In the genomic region with DNA sequence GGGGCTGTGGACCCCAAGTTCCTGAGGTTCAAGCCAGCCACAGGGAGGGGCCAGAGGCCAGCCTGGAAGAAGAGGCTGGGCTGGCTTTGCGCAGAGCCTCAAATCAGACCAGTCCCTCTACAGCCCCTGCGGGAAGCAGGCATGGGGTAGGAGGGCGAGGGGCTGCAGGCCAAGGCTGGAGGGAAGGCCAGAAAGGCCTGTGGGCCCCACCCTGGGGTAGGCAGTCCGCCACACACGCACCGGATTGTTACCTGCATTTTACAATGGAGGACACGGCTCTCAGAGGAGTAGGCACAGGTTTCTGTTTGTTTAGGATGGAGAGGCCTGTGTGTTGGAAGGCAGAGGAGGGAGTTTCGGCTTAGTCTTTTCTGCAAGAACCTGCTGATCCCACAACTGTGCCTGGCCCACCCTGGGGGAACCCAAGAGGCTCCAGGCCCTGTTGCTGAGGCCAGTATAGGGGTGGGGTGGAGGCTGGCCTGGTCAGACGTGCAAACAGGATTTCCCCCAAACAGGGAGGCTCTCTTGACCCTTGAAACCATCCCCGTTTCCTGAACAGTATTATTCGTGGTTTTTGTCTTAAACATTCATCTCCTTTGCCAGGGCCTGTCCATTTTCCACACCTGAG, we compare ENCODE assay signal across 10 cellular contexts. TPM values are rescaled to one million over a fixed set of nuclear protein-coding genes. Genes with fewer than 3 reads are reported as not detected.
A peak's percentile ranks its signal among the peaks of the same experiment; 100 is the strongest.
DNase-seq lines count a peak whose midpoint lies in the region; ATAC-seq, FAIRE-seq and TF ChIP-seq lines count a peak whose summit lies in the region.
"Had no signal": no experiment of that assay in that cellular context is flagged by ENCODE, and none has a peak within 500 bp of the region (broad histone marks: within the 10 kb centered on the region; RNA-seq: fewer than 3 reads in every experiment).

No MANE protein-coding gene starts in this region.

- peak overlapping the region in 1 of 2 donors; percentile 34 for H3K27ac Mint-ChIP-seq in stimulated activated naive CD8-positive, alpha-beta T cell treated with anti-CD3 and anti-CD28 coated beads, Interleukin-15, amount 100 ng/mL, for 72 hours
- H3K27ac Mint-ChIP-seq in chondrocyte (ENCODE audit: unreplicated experiment) = no peak overlapping the region
- H3K27ac Mint-ChIP-seq: activated T-helper 1 cell treated with anti-CD3 and anti-CD28 coated beads, Interleukin-12 subunit alpha, Interleukin-12 subunit beta, Interleukin-2, Interleukin-4 antibody, amounts not matched to agents 30 ng/mL and 10 ng/mL and 1 ng/mL, durations not matched to agents 14 hours and 24 hours and 36 hours had no signal

- WGBS in GM12878 (ENCODE audit: insufficient coverage, insufficient replicate concordance, low lambda C conversion rate, missing lambda C conversion rate) = 56% methylated on average over 11 of the region's 11 CpGs

- no peak for FAIRE-seq in GM12878 (lab: Jason Lieb, UNC)

- TF ChIP-seq EP300 in GM12878 (IDR thresholded peaks at IDR 0.05; ENCODE audit: borderline replicate concordance in 1 of 2, control insufficient read depth in 1 of 2, low read depth in 2 of 2, low read length in 2 of 2) = no peak

- H3K9me3 Mint-ChIP-seq in stimulated activated naive CD8-positive, alpha-beta T cell treated with anti-CD3 and anti-CD28 coated beads, Interleukin-15, amount 100 ng/mL, for 72 hours = no peaks in the 10 kb centered on the region
- no peaks in the 10 kb centered on the region for H3K9me3 Mint-ChIP-seq in chondrocyte (ENCODE audit: low read depth)
- H3K9me3 Mint-ChIP-seq: activated T-helper 1 cell treated with anti-CD3 and anti-CD28 coated beads, Interleukin-12 subunit alpha, Interleukin-12 subunit beta, Interleukin-2, Interleukin-4 antibody, amounts not matched to agents 30 ng/mL and 10 ng/mL and 1 ng/mL, durations not matched to agents 14 hours and 24 hours and 36 hours had no signal

- RAD21 ChIA-PET in GM12878 (lab: Charles Lee; ENCODE audit: unreplicated experiment) = no interaction called here

- H3K27me3 ChIP-seq in GM12878 (replicated peaks in 1 of 2; ENCODE audit: control insufficient read depth in 2 of 2, insufficient read depth in 2 of 2, low read length in 1 of 2) (no peaks in the 10 kb centered on the region), iPS-18a (ENCODE audit: control insufficient read depth, insufficient read depth, low read length) (no peaks in the 10 kb centered on the region), gastrocnemius medialis (peaks cover 0 to 2% (median 0%) of the 10 kb centered on the region in 3 donors)

- SMC1A ChIA-PET in GM12878 (lab: Charles Lee; ENCODE audit: uncharacterized antibody, unreplicated experiment) = no interaction called here

- no peaks in the 10 kb centered on the region for H3K79me2 ChIP-seq in GM12878 (ENCODE audit: control insufficient read depth, insufficient read depth, low read length)

- H3K4me2 ChIP-seq in GM12878 (ENCODE audit: control insufficient read depth, insufficient read depth) = peak overlapping the region; percentile 49; the same call in 1 of the 2 replicates

- intact Hi-C loops in GM12878 (cut with micrococcal nuclease; ENCODE audit: unreplicated experiment) (no loop called here), gastrocnemius medialis (cut with DNase I; ENCODE audit: low total_unique reads) (loop anchor here (2.0 to 10.0 kb wide), 3 partner anchors 15 to 485 kb away; a partner anchor contains a TSS)

- H3K4me3 ChIP-seq in GM12878 (no peak overlapping the region), iPS-18a (ENCODE audit: low read length) (peak overlapping the region; percentile 47), gastrocnemius medialis (peak overlapping the region; percentile 48 to 74 (median 54))

- no peak overlapping the region for H2AFZ ChIP-seq in GM12878 (ENCODE audit: control insufficient read depth, low read depth, low read length)

- in situ Hi-C loops in GM12878 (cut with MboI) (no loop called here), gastrocnemius medialis (cut with MboI; ENCODE audit: low sequenced_read_pairs in 4 of 4) (no loop called here)

- ATAC-seq in GM12878 (peak; percentile 36), gastrocnemius medialis (no peak), HG03045 (IDR thresholded peaks at IDR 0.05; ENCODE audit: unreplicated experiment) (no peak)
- no peak for ATAC-seq in stimulated activated naive CD8-positive, alpha-beta T cell treated with anti-CD3 and anti-CD28 coated beads, Interleukin-15, amount 100 ng/mL, for 72 hours

- H3K36me3 ChIP-seq in GM12878 (ENCODE audit: control insufficient read depth in 2 of 2, insufficient read depth in 2 of 2, low read length in 1 of 2) = no peaks in the 10 kb centered on the region
- no peaks in the 10 kb centered on the region for H3K36me3 ChIP-seq in iPS-18a (ENCODE audit: control insufficient read depth, low read depth, low read length)
- H3K36me3 ChIP-seq in gastrocnemius medialis = no peaks in the 10 kb centered on the region

- no TSS peak for BruUV-seq in GM12878 (replicated peaks; lab: Mats Ljungman, UMichigan)

- peaks cover 12% of the 10 kb centered on the region for H3K4me1 ChIP-seq in GM12878 (ENCODE audit: control insufficient read depth, insufficient read depth, low read length)
- H3K4me1 ChIP-seq in iPS-18a (ENCODE audit: control insufficient read depth, low read depth, low read length) = peaks cover 7% of the 10 kb centered on the region
- H3K4me1 ChIP-seq in gastrocnemius medialis = peaks cover 16 to 22% of the 10 kb centered on the region in 2 donors

- H3K27ac ChIP-seq in GM12878 (ENCODE audit: control insufficient read depth, insufficient read depth) (no peak overlapping the region), iPS-18a (ENCODE audit: low read length) (no peak overlapping the region), gastrocnemius medialis (peak overlapping the region; percentile 79 to 93 (median 92))

- no peak for TF ChIP-seq RAD21 in GM12878 (IDR thresholded peaks at IDR 0.05; ENCODE audit: insufficient read depth, low read depth, low read length)

- H3K36me3 Mint-ChIP-seq in chondrocyte (ENCODE audit: low read depth) = no peaks in the 10 kb centered on the region
- H3K36me3 Mint-ChIP-seq: CD4-positive, alpha-beta memory T cell had no signal

- H3K9me3 ChIP-seq in GM12878 (replicated peaks; ENCODE audit: control insufficient read depth, insufficient read depth, low read length) (no peaks in the 10 kb centered on the region), iPS-18a (ENCODE audit: control insufficient read depth, low read depth, low read length) (no peaks in the 10 kb centered on the region), gastrocnemius medialis (no peaks in the 10 kb centered on the region)

- peak; percentile 46 for DNase-seq in DMS53 treated with DMSO at 0.1 percent for 48 hours (lab: John Stamatoyannopoulos, UW; ENCODE audit: unreplicated experiment)
- DNase-seq in GM12878 (ENCODE audit: low read depth, low spot score) = no peak
- DNase-seq in gastrocnemius medialis = no peak
- no peak for DNase-seq in stimulated activated naive CD8-positive, alpha-beta T cell treated with anti-CD3 and anti-CD28 coated beads, Interleukin-15, amount 100 ng/mL, for 72 hours
- DNase-seq in stimulated activated CD4-positive, alpha-beta T cell treated with anti-CD3 and anti-CD28 coated beads, Interleukin-4, amount 100 ng/mL, for 24 hours = no peak
- no peak for DNase-seq in chondrocyte (ENCODE audit: low spot score)
- DNase-seq: CD4-positive, alpha-beta memory T cell had no signal

- no peak for TF ChIP-seq POLR2A in GM12878 (IDR thresholded peaks at IDR 0.05; ENCODE audit: low read depth, low read length)
- no peak for TF ChIP-seq POLR2A in gastrocnemius medialis (IDR thresholded peaks at IDR 0.05)

- no peaks in the 10 kb centered on the region for H4K20me1 ChIP-seq in GM12878 (ENCODE audit: control insufficient read depth, insufficient read depth)

- CTCF ChIA-PET in GM12878 (lab: Yijun Ruan, JAX) = no interaction called here

- no peak for TF ChIP-seq CTCF in GM12878 (IDR thresholded peaks at IDR 0.05 in 2 of 3, conservative IDR thresholded peaks at IDR 0.05 in 1 of 3; ENCODE audit: control insufficient read depth in 2 of 3, extremely low read depth in 1 of 3, insufficient read depth in 1 of 3, low read depth in 3 of 3, low read length in 3 of 3)
- TF ChIP-seq CTCF in gastrocnemius medialis (IDR thresholded peaks at IDR 0.05 in 4 of 5, conservative IDR thresholded peaks at IDR 0.05 in 1 of 5) = no peak
- no peak for TF ChIP-seq CTCF in chondrocyte (IDR thresholded peaks at IDR 0.05)

- POLR2A ChIA-PET in GM12878 (lab: Charles Lee) = interaction anchor here (0.8 kb wide), 1 partner anchor 10 kb away, joined by 4 read pairs; no protein-coding TSS in a partner anchor

- peaks cover 48% of the 10 kb centered on the region for H3K27me3 Mint-ChIP-seq in stimulated activated naive CD8-positive, alpha-beta T cell treated with anti-CD3 and anti-CD28 coated beads, Interleukin-15, amount 100 ng/mL, for 72 hours
- H3K27me3 Mint-ChIP-seq in chondrocyte (ENCODE audit: low read depth) = peaks cover 3% of the 10 kb centered on the region

- H3K9ac ChIP-seq in GM12878 (ENCODE audit: control insufficient read depth, insufficient read depth, low read length) (no peak overlapping the region), iPS-18a (ENCODE audit: low read length) (no peak overlapping the region)

- H3K4me1 Mint-ChIP-seq in stimulated activated naive CD8-positive, alpha-beta T cell treated with anti-CD3 and anti-CD28 coated beads, Interleukin-15, amount 100 ng/mL, for 72 hours = peaks cover 4% of the 10 kb centered on the region
- H3K4me1 Mint-ChIP-seq in chondrocyte (ENCODE audit: low read depth) = peaks cover 11% of the 10 kb centered on the region

- peak overlapping the region in 1 of 2 donors; percentile 15 for H3K4me3 Mint-ChIP-seq in stimulated activated naive CD8-positive, alpha-beta T cell treated with anti-CD3 and anti-CD28 coated beads, Interleukin-15, amount 100 ng/mL, for 72 hours
- no peak overlapping the region for H3K4me3 Mint-ChIP-seq in chondrocyte (ENCODE audit: unreplicated experiment)
- H3K4me3 Mint-ChIP-seq: activated T-helper 1 cell treated with anti-CD3 and anti-CD28 coated beads, Interleukin-12 subunit alpha, Interleukin-12 subunit beta, Interleukin-2, Interleukin-4 antibody, amounts not matched to agents 30 ng/mL and 10 ng/mL and 1 ng/mL, durations not matched to agents 14 hours and 24 hours and 36 hours had no signal

RNA-seq across cellular contexts. Expression of a gene that starts 0.7 kb away (rescaled TPM):
- not detected in 2 replicates for total RNA-seq in GM12878 (2013; cell fraction: nucleolus; rRNA removed)
- total RNA-seq in GM12878 (2014; rRNA removed) (0.17 and 0.22 TPM in 2 replicates), GM12878 (2014; rRNA removed; fragmentation: Illumina TruSeq; extraction: Trizol) (not detected in 2 replicates), GM12878 (2021) (0.74 and 0.85 TPM in 2 replicates), gastrocnemius medialis (1 to 10 TPM; 1.3 to 3.4 (median 2.2) TPM), chondrocyte (0.85 to 1.3 TPM (median 0.89 TPM) in 3 replicates)
- not detected for polyA plus RNA-seq in GM12878 (2011; ENCODE audit: low read depth)
- polyA plus RNA-seq in GM12878 (2011; rRNA removed) (not detected in 2 replicates), GM12878 (2014; fragmentation: Illumina TruSeq; extraction: Trizol) (0.09 TPM in 1 of 2 replicates, not detected in the other), GM12878 (2014; fragmentation: Nextera tagmentation; extraction: Ambion mirVana) (not detected), GM12878 (2014; rRNA removed) (0.09 and 0.24 TPM in 2 replicates), GM12878 (2016; fragmentation: Nextera tagmentation; extraction: Ambion mirVana) (under 1 TPM; 0.14 to 0.19 TPM)
- polyA plus RNA-seq in GM12878 (2011; cell fraction: cytosol; rRNA removed) = not detected in 2 replicates
- not detected in 2 replicates for polyA plus RNA-seq in GM12878 (2011; cell fraction: nucleus; rRNA removed)
- 0.60 and 0.62 TPM in 2 replicates for polyA plus RNA-seq in GM12878 (2012)
- not detected in 2 replicates for polyA minus RNA-seq in GM12878 (2011; rRNA and poly(A)+ RNA removed)
- polyA minus RNA-seq in GM12878 (2011; cell fraction: cytosol; rRNA and poly(A)+ RNA removed) = not detected in 2 replicates
- not detected in 2 replicates for polyA minus RNA-seq in GM12878 (2011; cell fraction: nucleus; rRNA and poly(A)+ RNA removed)
- polyA plus RNA-seq: CD4-positive, alpha-beta memory T cell had no signal

RNA-seq across cellular contexts. Expression of a gene that starts 15.3 kb away (rescaled TPM):
- total RNA-seq in GM12878 (2013; cell fraction: nucleolus; rRNA removed) = 31.7 and 32.8 TPM in 2 replicates
- 7.5 and 10.8 TPM in 2 replicates for total RNA-seq in GM12878 (2014; rRNA removed)
- total RNA-seq in GM12878 (2014; rRNA removed; fragmentation: Illumina TruSeq; extraction: Trizol) = 5.9 and 7.0 TPM in 2 replicates
- 12.0 and 13.8 TPM in 2 replicates for total RNA-seq in GM12878 (2021)
- polyA plus RNA-seq in GM12878 (2011; ENCODE audit: low read depth) = 15.5 TPM
- 8.2 and 13.6 TPM in 2 replicates for polyA plus RNA-seq in GM12878 (2011; rRNA removed)
- 11.3 and 13.3 TPM in 2 replicates for polyA plus RNA-seq in GM12878 (2011; cell fraction: cytosol; rRNA removed)
- 42.0 and 46.7 TPM in 2 replicates for polyA plus RNA-seq in GM12878 (2011; cell fraction: nucleus; rRNA removed)
- polyA plus RNA-seq in GM12878 (2012) = 22.6 and 23.9 TPM in 2 replicates
- 3.3 and 6.1 TPM in 2 replicates for polyA plus RNA-seq in GM12878 (2014; fragmentation: Illumina TruSeq; extraction: Trizol)
- polyA plus RNA-seq in GM12878 (2014; fragmentation: Nextera tagmentation; extraction: Ambion mirVana) = 1 to 10 TPM; 1.2 to 3.9 TPM
- polyA plus RNA-seq in GM12878 (2014; rRNA removed) = 8.7 and 11.9 TPM in 2 replicates
- polyA plus RNA-seq in GM12878 (2016; fragmentation: Nextera tagmentation; extraction: Ambion mirVana) = 1 to 10 TPM; 6.6 to 7.8 TPM
- 5.0 and 11.4 TPM in 2 replicates for polyA minus RNA-seq in GM12878 (2011; rRNA and poly(A)+ RNA removed)
- polyA minus RNA-seq in GM12878 (2011; cell fraction: cytosol; rRNA and poly(A)+ RNA removed) = 3.4 and 5.7 TPM in 2 replicates
- polyA minus RNA-seq in GM12878 (2011; cell fraction: nucleus; rRNA and poly(A)+ RNA removed) = 16.8 and 27.2 TPM in 2 replicates
- total RNA-seq in gastrocnemius medialis = 10 to 100 TPM in 1 of 4 donors, 1 to 10 TPM in 3; 1.3 to 20.3 (median 3.6) TPM
- total RNA-seq in chondrocyte = 22.8 to 26.5 TPM (median 25.6 TPM) in 3 replicates

RNA-seq across cellular contexts. Expression of a gene that starts 15.5 kb away (rescaled TPM):
- 11.1 and 11.3 TPM in 2 replicates for total RNA-seq in GM12878 (2013; cell fraction: nucleolus; rRNA removed)
- total RNA-seq in GM12878 (2014; rRNA removed) = 406 and 453 TPM in 2 replicates
- 565 and 627 TPM in 2 replicates for total RNA-seq in GM12878 (2014; rRNA removed; fragmentation: Illumina TruSeq; extraction: Trizol)
- 279 and 323 TPM in 2 replicates for total RNA-seq in GM12878 (2021)
- polyA plus RNA-seq in GM12878 (2011; ENCODE audit: low read depth) = 98.1 TPM
- 350 and 373 TPM in 2 replicates for polyA plus RNA-seq in GM12878 (2011; rRNA removed)
- 609 and 754 TPM in 2 replicates for polyA plus RNA-seq in GM12878 (2011; cell fraction: cytosol; rRNA removed)
- 195 and 199 TPM in 2 replicates for polyA plus RNA-seq in GM12878 (2011; cell fraction: nucleus; rRNA removed)
- 765 and 1,112 TPM in 2 replicates for polyA plus RNA-seq in GM12878 (2012)
- 77.3 and 359 TPM in 2 replicates for polyA plus RNA-seq in GM12878 (2014; fragmentation: Illumina TruSeq; extraction: Trizol)
- 1,000 to 10,000 TPM; 1,956 to 2,374 TPM for polyA plus RNA-seq in GM12878 (2014; fragmentation: Nextera tagmentation; extraction: Ambion mirVana)
- polyA plus RNA-seq in GM12878 (2014; rRNA removed) = 388 and 500 TPM in 2 replicates
- polyA plus RNA-seq in GM12878 (2016; fragmentation: Nextera tagmentation; extraction: Ambion mirVana) = 1,000 to 10,000 TPM in 1 of 2 experiments, 100 to 1,000 TPM in 1; 997 to 1,034 TPM
- 105 and 133 TPM in 2 replicates for polyA minus RNA-seq in GM12878 (2011; rRNA and poly(A)+ RNA removed)
- 46.8 and 58.4 TPM in 2 replicates for polyA minus RNA-seq in GM12878 (2011; cell fraction: cytosol; rRNA and poly(A)+ RNA removed)
- polyA minus RNA-seq in GM12878 (2011; cell fraction: nucleus; rRNA and poly(A)+ RNA removed) = 24.5 and 32.9 TPM in 2 replicates
- 100 to 1,000 TPM in 1 of 4 donors, 10 to 100 TPM in 3; 24.7 to 172 (median 91.5) TPM for total RNA-seq in gastrocnemius medialis
- total RNA-seq in chondrocyte = 240 to 279 TPM (median 256 TPM) in 3 replicates

RNA-seq across cellular contexts. Expression of a gene that starts 16.0 kb away (rescaled TPM):
- total RNA-seq in GM12878 (2013; cell fraction: nucleolus; rRNA removed) = 137 and 138 TPM in 2 replicates
- total RNA-seq in GM12878 (2014; rRNA removed) = 21.1 and 21.7 TPM in 2 replicates
- 15.0 and 15.4 TPM in 2 replicates for total RNA-seq in GM12878 (2014; rRNA removed; fragmentation: Illumina TruSeq; extraction: Trizol)
- 35.4 and 35.8 TPM in 2 replicates for total RNA-seq in GM12878 (2021)
- polyA plus RNA-seq in GM12878 (2011; ENCODE audit: low read depth) = 19.4 TPM
- 43.8 and 45.9 TPM in 2 replicates for polyA plus RNA-seq in GM12878 (2011; rRNA removed)
- 43.1 and 49.1 TPM in 2 replicates for polyA plus RNA-seq in GM12878 (2011; cell fraction: cytosol; rRNA removed)
- 236 and 252 TPM in 2 replicates for polyA plus RNA-seq in GM12878 (2011; cell fraction: nucleus; rRNA removed)
- 22.8 and 29.1 TPM in 2 replicates for polyA plus RNA-seq in GM12878 (2012)
- 11.9 and 15.6 TPM in 2 replicates for polyA plus RNA-seq in GM12878 (2014; fragmentation: Illumina TruSeq; extraction: Trizol)
- 1 to 10 TPM; 2.2 to 4.5 TPM for polyA plus RNA-seq in GM12878 (2014; fragmentation: Nextera tagmentation; extraction: Ambion mirVana)
- polyA plus RNA-seq in GM12878 (2014; rRNA removed) = 33.2 and 40.5 TPM in 2 replicates
- polyA plus RNA-seq in GM12878 (2016; fragmentation: Nextera tagmentation; extraction: Ambion mirVana) = 10 to 100 TPM; 14.3 to 16.2 TPM
- 54.2 and 58.7 TPM in 2 replicates for polyA minus RNA-seq in GM12878 (2011; rRNA and poly(A)+ RNA removed)
- polyA minus RNA-seq in GM12878 (2011; cell fraction: cytosol; rRNA and poly(A)+ RNA removed) = 22.6 and 24.6 TPM in 2 replicates
- polyA minus RNA-seq in GM12878 (2011; cell fraction: nucleus; rRNA and poly(A)+ RNA removed) = 60.6 and 74.2 TPM in 2 replicates
- 10 to 100 TPM; 14.5 to 31.9 (median 21.6) TPM for total RNA-seq in gastrocnemius medialis
- 54.1 to 60.8 TPM (median 55.4 TPM) in 3 replicates for total RNA-seq in chondrocyte

Comparison
In these comparisons a context has a peak if more than half of its experiments do, and no peak if none do; other contexts are left out.
1. H3K27ac ChIP-seq: peak in gastrocnemius medialis (4 of 4); none in GM12878 (single experiment) and iPS-18a (single experiment).